ENCODE assay signal across 12 cellular contexts in the genomic region with DNA sequence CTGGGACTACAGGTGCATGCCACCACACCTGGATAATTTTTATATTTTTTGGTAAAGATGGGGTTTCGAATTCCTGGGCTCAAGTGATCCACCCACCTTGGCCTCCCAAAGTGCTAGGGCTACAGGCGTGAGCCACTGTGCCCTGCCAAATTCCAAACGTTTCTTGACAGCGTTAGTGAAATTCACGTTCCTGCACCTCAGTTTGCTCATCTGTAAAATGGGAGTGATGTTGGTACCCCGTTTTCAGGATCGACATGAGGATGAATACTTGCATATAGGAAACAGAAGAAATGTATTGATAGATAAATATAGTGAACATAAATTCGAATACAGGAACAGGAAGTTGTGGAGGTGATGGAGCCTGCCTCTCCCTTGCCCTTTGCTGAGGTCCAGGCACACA. TPM values are rescaled to one million over a fixed set of nuclear protein-coding genes. Genes with fewer than 3 reads are reported as not detected.
DNase-seq lines count a peak whose midpoint lies in the region; ATAC-seq, FAIRE-seq and TF ChIP-seq lines count a peak whose summit lies in the region.
"Had no signal": no experiment of that assay in that cellular context is flagged by ENCODE, and none has a peak within 500 bp of the region (broad histone marks: within the 10 kb centered on the region; RNA-seq: fewer than 3 reads in every experiment).

No MANE protein-coding gene starts in this region.

- in situ Hi-C loops in K562 (cut with MboI) = loop anchor here (10.0 kb wide), 1 partner anchor 199 kb away; no protein-coding TSS in a partner anchor

- H3K9ac ChIP-seq in K562 (ENCODE audit: insufficient read depth in 1 of 2, low read depth in 2 of 2, low read length in 2 of 2) (no peak overlapping the region), neuronal stem cell (ENCODE audit: low read depth, low read length, poor library complexity) (no peak overlapping the region)

- no peak overlapping the region for H4K91ac ChIP-seq in neuronal stem cell (ENCODE audit: low read depth, low read length, poor library complexity)

- H3K14ac ChIP-seq in neuronal stem cell (ENCODE audit: low read length) = no peak overlapping the region

- H3K4me3 ChIP-seq in H7 (ENCODE audit: insufficient read depth, low read depth, low read length) (peak overlapping the region; percentile 10; the same call in 1 of the 2 replicates), K562 (no peak overlapping the region), neuronal stem cell (ENCODE audit: low read length in 2 of 2) (no peak overlapping the region)
- H3K4me3 ChIP-seq: cardiac muscle cell, left lung had no signal

- H3K27ac ChIP-seq in K562 (ENCODE audit: extremely low read depth, low read depth, low read length) (no peak overlapping the region), neuronal stem cell (replicated peaks; ENCODE audit: low read length) (no peak overlapping the region)
- H3K27ac ChIP-seq: cardiac muscle cell, left lung, skin epidermis had no signal

- peaks cover 12% of the 10 kb centered on the region for H3K27me3 Mint-ChIP-seq in activated CD4-positive, alpha-beta T cell treated with anti-CD3 and anti-CD28 coated beads, Interleukin-2, amount 10 ng/mL, durations not matched to agents 7 days and 5 days

- H3K4me2 ChIP-seq in K562 (ENCODE audit: insufficient read depth, low read length) (peak overlapping the region; percentile 37; the same call in 1 of the 2 replicates), neuronal stem cell (ENCODE audit: insufficient read depth, low read length, poor library complexity, severe bottlenecking) (no peak overlapping the region)

- 0 out of 2 replicates have a peak, but pooled peaks cover 2% of the 10 kb centered on the region for H3K9me3 ChIP-seq in K562 (replicated peaks; ENCODE audit: control insufficient read depth, insufficient read depth, low read depth, low read length)
- peaks cover 0 to 3% of the 10 kb centered on the region in 2 donors for H3K9me3 ChIP-seq in neuronal stem cell (replicated peaks in 1 of 2; ENCODE audit: control insufficient read depth in 2 of 2, insufficient read depth in 1 of 2, low read depth in 1 of 2, low read length in 2 of 2)
- H3K9me3 ChIP-seq: left lung had no signal

- no peak overlapping the region for H4K8ac ChIP-seq in neuronal stem cell (ENCODE audit: low read depth, low read length)

- H4K20me1 ChIP-seq in K562 (replicated peaks; ENCODE audit: control insufficient read depth, insufficient read depth, low read length) = no peaks in the 10 kb centered on the region

- peaks cover 7% of the 10 kb centered on the region for H3K4me1 Mint-ChIP-seq in activated CD4-positive, alpha-beta T cell treated with anti-CD3 and anti-CD28 coated beads, Interleukin-2, amount 10 ng/mL, durations not matched to agents 7 days and 5 days

- H3K36me3 ChIP-seq in H7 (replicated peaks; ENCODE audit: control insufficient read depth, insufficient read depth, low read length) (no peaks in the 10 kb centered on the region), K562 (ENCODE audit: control insufficient read depth, insufficient read depth, low read length) (no peaks in the 10 kb centered on the region; the same call in 2 of the 3 replicates), neuronal stem cell (replicated peaks in 1 of 2; ENCODE audit: control insufficient read depth in 2 of 2, insufficient read depth in 2 of 2, low read length in 2 of 2) (no peaks in the 10 kb centered on the region)
- H3K36me3 ChIP-seq: cardiac muscle cell, left lung had no signal

- DNase-seq in activated CD4-positive, alpha-beta T cell treated with anti-CD3 and anti-CD28 coated beads, Interleukin-2, amount 10 ng/mL, durations not matched to agents 7 days and 5 days = no peak
- DNase-seq in activated CD4-positive, alpha-beta T cell treated with anti-CD3 and anti-CD28 coated beads, Interleukin-2, amount 50 U/mL, for 1 hour = no peak
- DNase-seq in H7 (no peak), K562 (ENCODE audit: extremely low read depth in 1 of 4, low spot score in 3 of 4) (no peak), neuronal stem cell (ENCODE audit: low spot score) (no peak), RKO (ENCODE audit: low spot score) (no peak), SIG-M5 treated with dmso at 0.1 percent for 504 hours (lab: John Stamatoyannopoulos, UW; ENCODE audit: unreplicated experiment) (no peak)
- no peak for DNase-seq in stimulated activated CD4-positive, alpha-beta T cell treated with anti-CD3 and anti-CD28 coated beads, Interleukin-4, amount 100 ng/mL, for 1 hour

- TF ChIP-seq EP300 in K562 (IDR thresholded peaks at IDR 0.05; ENCODE audit: low read length) = no peak

- CTCF ChIA-PET in activated CD4-positive, alpha-beta T cell treated with anti-CD3 and anti-CD28 coated beads, Interleukin-2, amount 10 ng/mL, durations not matched to agents 7 days and 5 days (lab: Charles Lee) = no interaction called here
- CTCF ChIA-PET in K562 (lab: Yijun Ruan, JAX; ENCODE audit: low intra/inter-chr PET ratio) = interaction anchor here (0.6 to 3.0 kb wide), 7 partner anchors 112 to 1070 kb away, joined by 3 to 25 read pairs (median 5); no protein-coding TSS in a partner anchor

- no peak for TF ChIP-seq POLR2A in K562 (conservative IDR thresholded peaks at IDR 0.05)

- H3K79me2 ChIP-seq in K562 (ENCODE audit: control insufficient read depth, insufficient read depth, low read length) = no peaks in the 10 kb centered on the region

- H3K4me3 Mint-ChIP-seq in activated CD4-positive, alpha-beta T cell treated with anti-CD3 and anti-CD28 coated beads, Interleukin-2, amount 10 ng/mL, durations not matched to agents 7 days and 5 days = peak overlapping the region; percentile 42

- H2BK120ac ChIP-seq in neuronal stem cell (ENCODE audit: low read depth, low read length) = no peak overlapping the region

- H2BK5ac ChIP-seq in neuronal stem cell (ENCODE audit: low read length) = no peak overlapping the region

- no peak overlapping the region for H2AFZ ChIP-seq in K562 (ENCODE audit: low read depth, low read length)
- H2AFZ ChIP-seq in neuronal stem cell (ENCODE audit: low read length) = no peak overlapping the region

- no peak overlapping the region for H3K4ac ChIP-seq in neuronal stem cell (ENCODE audit: low read length)

- no peaks in the 10 kb centered on the region for H3K36me3 Mint-ChIP-seq in activated CD4-positive, alpha-beta T cell treated with anti-CD3 and anti-CD28 coated beads, Interleukin-2, amount 10 ng/mL, durations not matched to agents 7 days and 5 days (ENCODE audit: low read depth)

- H3K9me1 ChIP-seq in K562 (ENCODE audit: control insufficient read depth, insufficient read depth, low read length) = no peaks in the 10 kb centered on the region

- WGBS in K562 (ENCODE audit: insufficient coverage, low coverage, missing lambda C conversion rate) = 6% methylated on average over 8 of the region's 8 CpGs
- WGBS in neuronal stem cell (ENCODE audit: extremely low coverage in 2 of 2, insufficient read length in 2 of 2, insufficient replicate concordance in 1 of 2), 2 donors = no CpG with 5 or more reads among the region's 8 CpGs

- H3K4me1 ChIP-seq in K562 (replicated peaks in 1 of 2; ENCODE audit: control insufficient read depth in 2 of 2, insufficient read depth in 2 of 2, low read length in 2 of 2) = peaks cover 3 to 16% of the 10 kb centered on the region in 2 experiments; a peak in 4 of 5 replicates
- peaks cover 0 to 2% of the 10 kb centered on the region in 2 donors for H3K4me1 ChIP-seq in neuronal stem cell (ENCODE audit: control insufficient read depth in 2 of 2, insufficient read depth in 1 of 2, low read depth in 1 of 2, low read length in 2 of 2)

- H2BK12ac ChIP-seq in neuronal stem cell (ENCODE audit: low read length) = no peak overlapping the region

- H3K27me3 ChIP-seq in H7 (ENCODE audit: control insufficient read depth, insufficient read depth, low read length) (peaks cover 2% of the 10 kb centered on the region), K562 (ENCODE audit: control insufficient read depth in 2 of 2, insufficient read depth in 2 of 2, low read length in 2 of 2) (no peaks in the 10 kb centered on the region), neuronal stem cell (ENCODE audit: control insufficient read depth in 3 of 3, insufficient read depth in 3 of 3, low read depth in 1 of 3, low read length in 3 of 3) (peaks cover 0 to 14% (median 8%) of the 10 kb centered on the region in 3 experiments)

- no peak for TF ChIP-seq RAD21 in K562 (CRISPR knock-in tag; conservative IDR thresholded peaks at IDR 0.05 in 1 of 2, IDR thresholded peaks at IDR 0.05 in 1 of 2)

- H3K79me1 ChIP-seq in neuronal stem cell (ENCODE audit: low read depth, low read length) = no peaks in the 10 kb centered on the region

- no peaks in the 10 kb centered on the region for H3K9me3 Mint-ChIP-seq in activated CD4-positive, alpha-beta T cell treated with anti-CD3 and anti-CD28 coated beads, Interleukin-2, amount 10 ng/mL, durations not matched to agents 7 days and 5 days

- POLR2A ChIA-PET in activated CD4-positive, alpha-beta T cell treated with anti-CD3 and anti-CD28 coated beads, Interleukin-2, amount 10 ng/mL, durations not matched to agents 7 days and 5 days (lab: Charles Lee) = no interaction called here
- POLR2A ChIA-PET in K562 (lab: Yijun Ruan, JAX) = no interaction called here

- H2AK5ac ChIP-seq in neuronal stem cell (ENCODE audit: low read depth, low read length) = no peak overlapping the region

- TF ChIP-seq CTCF in K562 (IDR thresholded peaks at IDR 0.05 in 2 of 3, conservative IDR thresholded peaks at IDR 0.05 in 1 of 3; ENCODE audit: insufficient read depth in 2 of 3, low read depth in 1 of 3, low read length in 3 of 3) = no peak

- no peak for FAIRE-seq in K562 (lab: Jason Lieb, UNC)

- intact Hi-C loops in K562 (cut with micrococcal nuclease) = loop anchor here (5.0 kb wide), 2 partner anchors 157 to 512 kb away; no protein-coding TSS in a partner anchor

- no peak for ATAC-seq in K562

- no TSS peak for BruUV-seq in K562 (replicated peaks; lab: Mats Ljungman, UMichigan)

- peak overlapping the region; percentile 85 for H3K18ac ChIP-seq in neuronal stem cell (ENCODE audit: low read length)

- peak overlapping the region; percentile 65 for H3K23ac ChIP-seq in neuronal stem cell (ENCODE audit: low read depth, low read length, poor library complexity)

- H2BK15ac ChIP-seq in neuronal stem cell (ENCODE audit: low read length) = no peak overlapping the region

- H3K27ac Mint-ChIP-seq in activated CD4-positive, alpha-beta T cell treated with anti-CD3 and anti-CD28 coated beads, Interleukin-2, amount 10 ng/mL, durations not matched to agents 7 days and 5 days = no peak overlapping the region

RNA-seq across cellular contexts. Expression of a gene that starts 10.2 kb away (rescaled TPM):
- 10 to 100 TPM; 30.7 to 34.0 TPM for total RNA-seq in activated CD4-positive, alpha-beta T cell treated with anti-CD3 and anti-CD28 coated beads, Interleukin-2, amount 10 ng/mL, durations not matched to agents 7 days and 5 days
- 12.3 and 13.9 TPM in 2 replicates for total RNA-seq in H7 (2014; rRNA removed; shearing (Covaris generic))
- total RNA-seq in K562 (2011; cell fraction: chromatin; rRNA removed; ENCODE audit: low replicate concordance) = 57.3 and 78.3 TPM in 2 replicates
- 45.9 and 51.0 TPM in 2 replicates for total RNA-seq in K562 (2011; cell fraction: nucleolus; rRNA removed)
- 63.6 and 86.3 TPM in 2 replicates for total RNA-seq in K562 (2011; cell fraction: nucleoplasm; rRNA removed)
- total RNA-seq in K562 (2014; rRNA removed) (26.0 and 27.9 TPM in 2 replicates), K562 (2014; rRNA removed; fragmentation: Illumina TruSeq; extraction: Trizol) (14.3 and 16.3 TPM in 2 replicates), K562 (2015; rRNA removed; fragmentation: Illumina TruSeq; extraction: Trizol) (18.6 and 19.1 TPM in 2 replicates), K562 (2021) (18.7 and 21.4 TPM in 2 replicates)
- polyA plus RNA-seq in K562 (2011; rRNA removed) (15.9 and 19.9 TPM in 2 replicates), K562 (2014; fragmentation: Illumina TruSeq; extraction: Trizol) (18.9 and 20.3 TPM in 2 replicates), K562 (2014; fragmentation: Nextera tagmentation; extraction: Ambion mirVana) (1 to 10 TPM; 2.6 to 3.7 TPM), K562 (2014; rRNA removed) (36.8 and 43.4 TPM in 2 replicates)
- 22.3 and 22.4 TPM in 2 replicates for polyA plus RNA-seq in K562 (2011; cell fraction: cytosol; rRNA removed)
- 29.3 and 45.4 TPM in 2 replicates for polyA plus RNA-seq in K562 (2011; cell fraction: nucleus; rRNA removed)
- polyA plus RNA-seq in K562 (2012) = 15.8 and 17.4 TPM in 2 replicates
- polyA minus RNA-seq in K562 (2011; rRNA and poly(A)+ RNA removed) = 13.3 and 22.2 TPM in 2 replicates
- 7.5 and 7.6 TPM in 2 replicates for polyA minus RNA-seq in K562 (2011; cell fraction: cytosol; rRNA and poly(A)+ RNA removed)
- 17.8 and 18.2 TPM in 2 replicates for polyA minus RNA-seq in K562 (2011; cell fraction: nucleus; rRNA and poly(A)+ RNA removed)
- 13.6 TPM for polyA plus RNA-seq in neuronal stem cell (2013, experiment 1 of 2)
- 13.3 TPM for polyA plus RNA-seq in neuronal stem cell (2013, experiment 2 of 2)

RNA-seq across cellular contexts. Expression of a gene that starts 18.5 kb away (rescaled TPM):
- not detected for total RNA-seq in activated CD4-positive, alpha-beta T cell treated with anti-CD3 and anti-CD28 coated beads, Interleukin-2, amount 10 ng/mL, durations not matched to agents 7 days and 5 days
- 36.7 and 42.8 TPM in 2 replicates for total RNA-seq in H7 (2014; rRNA removed; shearing (Covaris generic))
- total RNA-seq in K562 (2011; cell fraction: chromatin; rRNA removed; ENCODE audit: low replicate concordance) = not detected in 2 replicates
- total RNA-seq in K562 (2011; cell fraction: nucleolus; rRNA removed) = not detected in 2 replicates
- total RNA-seq in K562 (2011; cell fraction: nucleoplasm; rRNA removed) = not detected in 2 replicates
- not detected in 2 replicates for total RNA-seq in K562 (2014; rRNA removed)
- not detected in 2 replicates for total RNA-seq in K562 (2014; rRNA removed; fragmentation: Illumina TruSeq; extraction: Trizol)
- not detected in 2 replicates for total RNA-seq in K562 (2015; rRNA removed; fragmentation: Illumina TruSeq; extraction: Trizol)
- 0.07 and 0.11 TPM in 2 replicates for total RNA-seq in K562 (2021)
- polyA plus RNA-seq in K562 (2011; rRNA removed) = not detected in 2 replicates
- not detected in 2 replicates for polyA plus RNA-seq in K562 (2011; cell fraction: cytosol; rRNA removed)
- not detected in 2 replicates for polyA plus RNA-seq in K562 (2011; cell fraction: nucleus; rRNA removed)
- polyA plus RNA-seq in K562 (2012) = not detected in 2 replicates
- polyA plus RNA-seq in K562 (2014; fragmentation: Illumina TruSeq; extraction: Trizol) = not detected in 2 replicates
- polyA plus RNA-seq in K562 (2014; fragmentation: Nextera tagmentation; extraction: Ambion mirVana) = not detected
- polyA plus RNA-seq in K562 (2014; rRNA removed) = not detected in 2 replicates
- polyA minus RNA-seq in K562 (2011; rRNA and poly(A)+ RNA removed) = not detected in 2 replicates
- polyA minus RNA-seq in K562 (2011; cell fraction: cytosol; rRNA and poly(A)+ RNA removed) = not detected in 2 replicates
- polyA minus RNA-seq in K562 (2011; cell fraction: nucleus; rRNA and poly(A)+ RNA removed) = not detected in 2 replicates
- 0.20 TPM for polyA plus RNA-seq in neuronal stem cell (2013, experiment 1 of 2)
- 0.15 TPM for polyA plus RNA-seq in neuronal stem cell (2013, experiment 2 of 2)
- total RNA-seq: cardiac muscle cell, left lung, Right ventricle myocardium inferior had no signal
- polyA plus RNA-seq: cardiac muscle cell had no signal

RNA-seq across cellular contexts. Expression of a gene that starts 44.4 kb away (rescaled TPM):
- total RNA-seq in activated CD4-positive, alpha-beta T cell treated with anti-CD3 and anti-CD28 coated beads, Interleukin-2, amount 10 ng/mL, durations not matched to agents 7 days and 5 days = under 1 TPM; 0.21 to 0.42 TPM
- total RNA-seq in H7 (2014; rRNA removed; shearing (Covaris generic)) = 220 and 292 TPM in 2 replicates
- 9.3 and 33.6 TPM in 2 replicates for total RNA-seq in K562 (2011; cell fraction: chromatin; rRNA removed; ENCODE audit: low replicate concordance)
- total RNA-seq in K562 (2011; cell fraction: nucleolus; rRNA removed) = 22.5 and 33.2 TPM in 2 replicates
- total RNA-seq in K562 (2011; cell fraction: nucleoplasm; rRNA removed) = 11.1 and 13.8 TPM in 2 replicates
- total RNA-seq in K562 (2014; rRNA removed) = 7.7 and 11.4 TPM in 2 replicates
- 3.1 TPM in 2 replicates for total RNA-seq in K562 (2014; rRNA removed; fragmentation: Illumina TruSeq; extraction: Trizol)
- 2.2 and 3.8 TPM in 2 replicates for total RNA-seq in K562 (2015; rRNA removed; fragmentation: Illumina TruSeq; extraction: Trizol)
- total RNA-seq in K562 (2021) = 18.9 and 23.3 TPM in 2 replicates
- polyA plus RNA-seq in K562 (2011; rRNA removed) = 16.7 and 19.7 TPM in 2 replicates
- polyA plus RNA-seq in K562 (2011; cell fraction: cytosol; rRNA removed) = 16.2 and 30.6 TPM in 2 replicates
- polyA plus RNA-seq in K562 (2011; cell fraction: nucleus; rRNA removed) = 20.4 and 50.8 TPM in 2 replicates
- polyA plus RNA-seq in K562 (2012) = 6.0 and 6.3 TPM in 2 replicates
- 3.0 and 6.5 TPM in 2 replicates for polyA plus RNA-seq in K562 (2014; fragmentation: Illumina TruSeq; extraction: Trizol)
- polyA plus RNA-seq in K562 (2014; fragmentation: Nextera tagmentation; extraction: Ambion mirVana) = under 1 TPM; 0.04 to 0.13 TPM
- polyA plus RNA-seq in K562 (2014; rRNA removed) = 6.4 and 7.5 TPM in 2 replicates
- polyA minus RNA-seq in K562 (2011; rRNA and poly(A)+ RNA removed) = 10.3 and 15.0 TPM in 2 replicates
- 29.4 and 35.4 TPM in 2 replicates for polyA minus RNA-seq in K562 (2011; cell fraction: cytosol; rRNA and poly(A)+ RNA removed)
- polyA minus RNA-seq in K562 (2011; cell fraction: nucleus; rRNA and poly(A)+ RNA removed) = 44.4 and 45.2 TPM in 2 replicates
- 56.5 TPM for polyA plus RNA-seq in neuronal stem cell (2013, experiment 1 of 2)
- polyA plus RNA-seq in neuronal stem cell (2013, experiment 2 of 2) = 57.8 TPM

Comparison
In these comparisons a context has a peak if more than half of its experiments do, and no peak if none do; other contexts are left out.
1. RNA of a gene that starts 18.5 kb away (total RNA-seq): 36.7 to 42.8 TPM in H7; not detected in activated CD4-positive, alpha-beta T cell treated with anti-CD3 and anti-CD28 coated beads, Interleukin-2, amount 10 ng/mL, durations not matched to agents 7 days and 5 days and 0.07 to 0.11 TPM in K562; every median in the first group is over 10 times any median in the second.